1 cellular context compared by ENCODE assay signal in the genomic region with DNA sequence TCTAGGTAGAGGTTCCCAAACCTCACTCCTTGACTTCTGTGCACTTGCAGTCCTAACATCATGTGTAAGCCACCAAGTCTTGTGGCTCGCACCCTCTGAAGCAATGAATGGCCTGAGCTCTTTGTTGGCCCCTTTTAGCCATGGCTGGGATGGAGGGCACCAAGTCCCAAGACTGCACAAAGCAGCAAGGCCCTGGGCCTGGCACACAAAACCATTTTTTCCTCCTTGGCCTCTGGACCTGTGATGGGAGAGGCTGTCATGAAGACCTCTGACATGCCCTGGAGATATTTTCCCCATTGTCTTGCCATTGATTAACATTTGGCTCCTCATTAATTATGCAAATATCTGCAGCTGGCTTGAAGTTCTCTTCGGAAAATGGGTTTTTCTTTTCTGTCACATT.
A peak's percentile ranks its signal among the peaks of the same experiment; 100 is the strongest.
TF ChIP-seq lines count a peak whose summit lies in the region.

No MANE protein-coding gene starts in this region.

TF ChIP-seq in HEK293, 187 proteins besides CTCF, POLR2A, EP300 and RAD21 (continued from another document):
- TF ChIP-seq, protein P1, sequence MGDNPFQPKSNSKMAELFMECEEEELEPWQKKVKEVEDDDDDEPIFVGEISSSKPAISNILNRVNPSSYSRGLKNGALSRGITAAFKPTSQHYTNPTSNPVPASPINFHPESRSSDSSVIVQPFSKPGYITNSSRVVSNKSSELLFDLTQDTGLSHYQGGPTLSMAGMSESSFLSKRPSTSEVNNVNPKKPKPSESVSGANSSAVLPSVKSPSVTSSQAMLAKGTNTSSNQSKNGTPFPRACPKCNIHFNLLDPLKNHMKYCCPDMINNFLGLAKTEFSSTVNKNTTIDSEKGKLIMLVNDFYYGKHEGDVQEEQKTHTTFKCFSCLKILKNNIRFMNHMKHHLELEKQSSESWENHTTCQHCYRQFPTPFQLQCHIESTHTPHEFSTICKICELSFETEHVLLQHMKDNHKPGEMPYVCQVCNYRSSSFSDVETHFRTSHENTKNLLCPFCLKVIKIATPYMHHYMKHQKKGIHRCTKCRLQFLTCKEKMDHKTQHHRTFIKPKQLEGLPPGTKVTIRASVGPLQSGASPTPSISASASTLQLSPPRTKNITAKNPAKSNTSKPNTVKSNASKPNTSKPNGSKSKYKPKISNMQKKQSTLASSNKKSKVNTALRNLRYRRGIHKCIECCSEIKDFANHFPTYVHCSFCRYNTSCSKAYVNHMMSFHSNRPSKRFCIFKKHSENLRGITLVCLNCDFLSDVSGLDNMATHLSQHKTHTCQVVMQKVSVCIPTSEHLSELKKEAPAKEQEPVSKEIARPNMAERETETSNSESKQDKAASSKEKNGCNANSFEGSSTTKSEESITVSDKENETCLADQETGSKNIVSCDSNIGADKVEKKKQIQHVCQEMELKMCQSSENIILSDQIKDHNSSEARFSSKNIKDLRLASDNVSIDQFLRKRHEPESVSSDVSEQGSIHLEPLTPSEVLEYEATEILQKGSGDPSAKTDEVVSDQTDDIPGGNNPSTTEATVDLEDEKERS (tag by site-specific recombination; IDR thresholded peaks at IDR 0.05), result no peak
- peak; percentile 74 for TF ChIP-seq SETDB1 (IDR thresholded peaks at IDR 0.05; ENCODE audit: insufficient read length, low read length)
- peak; percentile 86 for TF ChIP-seq ZNF585B (tag by site-specific recombination; IDR thresholded peaks at IDR 0.05)
- no peak for TF ChIP-seq SCRT1 (tag by site-specific recombination; IDR thresholded peaks at IDR 0.05; ENCODE audit: borderline replicate concordance)
- peak; percentile 72; the same call in 1 of the 2 replicates for TF ChIP-seq TRIM28 (IDR thresholded peaks at IDR 0.05; ENCODE audit: borderline replicate concordance, low read length)
